8 cellular contexts compared by ENCODE assay signal in the genomic region with DNA sequence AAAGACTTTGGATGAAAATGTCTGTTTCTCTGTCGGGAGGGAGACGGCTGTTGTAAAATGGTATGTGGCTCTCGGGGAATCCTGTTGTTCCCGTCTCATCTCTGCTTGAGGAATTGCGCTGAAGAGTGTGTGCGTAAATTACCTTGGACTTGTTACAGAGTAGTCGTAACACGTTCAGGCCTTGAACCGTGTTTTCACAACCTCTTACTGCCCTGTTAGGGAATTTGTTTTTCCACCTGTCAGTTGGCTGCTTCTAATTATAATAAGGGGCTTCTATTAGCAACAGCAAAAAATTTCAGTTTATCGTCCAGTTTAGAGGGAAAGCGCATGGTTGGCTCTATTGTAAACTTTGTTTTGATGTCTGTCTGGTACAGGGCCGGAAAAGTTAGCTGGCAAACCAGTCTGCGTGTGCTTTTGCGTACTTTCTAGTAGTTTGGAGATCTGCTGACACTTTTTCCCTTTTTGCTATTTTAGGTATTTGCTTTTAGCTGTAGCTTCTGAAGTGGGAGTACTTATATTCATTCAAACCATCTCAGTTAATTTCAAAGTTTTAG. TPM values are rescaled to one million over a fixed set of nuclear protein-coding genes. Genes with fewer than 3 reads are reported as not detected.
DNase-seq lines count a peak whose midpoint lies in the region; ATAC-seq and TF ChIP-seq lines count a peak whose summit lies in the region.

No MANE protein-coding gene starts in this region.

- H3K27me3 ChIP-seq in ectodermal cell (ENCODE audit: control insufficient read depth, insufficient read depth, low read length, poor library complexity, severe bottlenecking): peaks cover 12% of the 10 kb centered on the region
- no peaks in the 10 kb centered on the region for H3K27me3 ChIP-seq in mononuclear cell (ENCODE audit: insufficient read depth, low read length)

- TF ChIP-seq CTCF in RWPE1 (conservative IDR thresholded peaks at IDR 0.05; ENCODE audit: low read depth): no peak

- WGBS in ectodermal cell, 2 experiments: 2 to 3% methylated on average over 14 of the region's 14 CpGs

- no peaks in the 10 kb centered on the region for H3K36me3 ChIP-seq in ectodermal cell (ENCODE audit: control insufficient read depth, insufficient read depth, low read length)

- CTCF ChIA-PET in RWPE1 (lab: Yijun Ruan, JAX): interaction anchor here (0.7 kb wide), 1 partner anchor 12 kb away, joined by 3 read pairs; no protein-coding TSS in a partner anchor

- POLR2A ChIA-PET in RWPE1 (lab: Yijun Ruan, JAX; ENCODE audit: low non-redundant PET): no interaction called here

- H3K9me3 ChIP-seq in ectodermal cell (ENCODE audit: control insufficient read depth, low read length): no peaks in the 10 kb centered on the region
- H3K9me3 ChIP-seq in mononuclear cell (ENCODE audit: low read depth, low read length): no peaks in the 10 kb centered on the region

- peak overlapping the region; percentile 97 for H3K4me3 ChIP-seq in ectodermal cell (ENCODE audit: insufficient read depth, low read depth, low read length)
- H3K4me3 ChIP-seq in mononuclear cell (ENCODE audit: low read length): peak overlapping the region; percentile 91

- H3K27ac ChIP-seq in RWPE1 (peak overlapping the region; percentile 100), ectodermal cell (ENCODE audit: insufficient read depth, low read depth, low read length, poor library complexity, severe bottlenecking) (peak overlapping the region; percentile 96)

- ATAC-seq in HG03064 (IDR thresholded peaks at IDR 0.05; ENCODE audit: low read depth, unreplicated experiment) (peak; percentile 19), HG03139 (IDR thresholded peaks at IDR 0.05; ENCODE audit: unreplicated experiment) (no peak)

- DNase-seq in NCI-H2196 (lab: John Stamatoyannopoulos, UW; ENCODE audit: unreplicated experiment) (peak; percentile 42), NCI-H2196 treated with DMSO at 0.1 percent for 48 hours (lab: John Stamatoyannopoulos, UW; ENCODE audit: unreplicated experiment) (no peak), RWPE1 (ENCODE audit: low spot score) (no peak), HK-2 (ENCODE audit: unreplicated experiment) (no peak)

- H3K4me1 ChIP-seq in ectodermal cell (ENCODE audit: control insufficient read depth, insufficient read depth, low read length) (peaks cover 7% of the 10 kb centered on the region), mononuclear cell (ENCODE audit: insufficient read depth, low read length) (peaks cover 46% of the 10 kb centered on the region)

RNA-seq across cellular contexts. Expression of gene HIPK3, which starts 1.5 kb away (rescaled TPM):
- polyA plus RNA-seq in ectodermal cell (2013, experiment 1 of 4): 8.6 TPM
- 8.6 TPM for polyA plus RNA-seq in ectodermal cell (2013, experiment 2 of 4)
- polyA plus RNA-seq in ectodermal cell (2013, experiment 3 of 4): 8.0 TPM
- polyA plus RNA-seq in ectodermal cell (2013, experiment 4 of 4): 9.9 TPM
- total RNA-seq in mononuclear cell: 112 TPM
